In the genomic region with DNA sequence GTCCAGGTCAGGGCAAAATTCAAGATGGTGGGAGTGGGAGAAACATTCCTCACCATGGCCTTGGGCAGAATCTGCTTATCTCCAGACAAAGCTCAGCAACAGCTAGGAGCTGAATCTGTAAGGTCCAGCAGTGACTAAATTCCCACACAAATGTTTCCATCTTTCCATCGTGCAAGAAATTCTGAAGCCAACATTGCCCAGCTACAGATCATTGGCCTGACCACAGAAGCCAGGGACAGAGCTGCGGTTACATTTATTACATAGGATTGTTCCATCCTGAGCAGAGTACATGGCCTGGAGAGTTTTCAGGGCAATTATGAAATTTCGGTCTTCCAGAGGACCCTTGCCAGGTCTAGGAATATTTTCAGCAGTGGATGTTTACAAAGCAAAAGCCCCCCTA, we compare ENCODE assay signal across 23 cellular contexts.
DNase-seq lines count a peak whose midpoint lies in the region; ATAC-seq, FAIRE-seq and TF ChIP-seq lines count a peak whose summit lies in the region.
"Had no signal": no experiment of that assay in that cellular context is flagged by ENCODE, and none has a peak within 500 bp of the region (broad histone marks: within the 10 kb centered on the region; RNA-seq: fewer than 3 reads in every experiment).

No MANE protein-coding gene starts in this region.

- WGBS in upper lobe of left lung, 2 donors: 88 to 98% methylated on average over 3 of the region's 3 CpGs

- H3K4me3 ChIP-seq in bronchial epithelial cell (ENCODE audit: low read depth, low read length) (no peak overlapping the region), upper lobe of left lung (no peak overlapping the region)
- H3K4me3 ChIP-seq: GM12878 had no signal

- H3K4me1 ChIP-seq in upper lobe of left lung: peaks cover 0 to 5% (median under 1%) of the 10 kb centered on the region in 4 donors

- ATAC-seq in upper lobe of left lung (ENCODE audit: low FRiP score in 2 of 2): no peak
- ATAC-seq: GM12878, HCT116 had no signal

- TF ChIP-seq POLR2A in upper lobe of left lung (IDR thresholded peaks at IDR 0.05): no peak

- H3K27ac ChIP-seq in upper lobe of left lung: no peak overlapping the region
- H3K27ac ChIP-seq: 22Rv1, HL-60 had no signal

- peak; percentile 15 for DNase-seq in activated CD8-positive, alpha-beta memory T cell treated with anti-CD3 and anti-CD28 coated beads, Interleukin-2, amount 50 U/mL, for 48 hours
- no peak for DNase-seq in activated CD8-positive, alpha-beta memory T cell treated with anti-CD3 and anti-CD28 coated beads, Interleukin-2, amount 50 U/mL, for 4 hours
- DNase-seq in bronchial epithelial cell (ENCODE audit: low read depth) (no peak), islet precursor cell (peak; percentile 31), Ammon's horn (ENCODE audit: low spot score) (no peak), NCI-H2171 treated with DMSO at 0.1 percent for 48 hours (lab: John Stamatoyannopoulos, UW) (no peak), upper lobe of left lung (no peak)
- DNase-seq: BE2C; C1 segment of cervical spinal cord; CD4-positive, CD25-positive, alpha-beta regulatory T cell; CD8-positive, alpha-beta memory T cell; COR-L47; DMS 273 treated with DMSO at 0.1 percent for 48 hours; DMS53; DND-41; EL; GOT3; H7; HFFc6 had no signal

- H3K36me3 ChIP-seq in bronchial epithelial cell (ENCODE audit: control insufficient read depth, insufficient read depth, low read length) (no peaks in the 10 kb centered on the region), upper lobe of left lung (no peaks in the 10 kb centered on the region)
- H3K36me3 ChIP-seq: BE2C had no signal

- no peaks in the 10 kb centered on the region for H3K9me3 ChIP-seq in upper lobe of left lung
- H3K9me3 ChIP-seq: BE2C had no signal

- TF ChIP-seq CTCF in bronchial epithelial cell (IDR thresholded peaks at IDR 0.05; ENCODE audit: insufficient read depth, low read length, severe bottlenecking) (no peak), upper lobe of left lung (IDR thresholded peaks at IDR 0.05) (no peak)

- FAIRE-seq in bronchial epithelial cell (lab: Jason Lieb, UNC): peak; percentile 68
- FAIRE-seq: GM12878 had no signal

- TF ChIP-seq EP300 in upper lobe of left lung (IDR thresholded peaks at IDR 0.05): no peak

- no peaks in the 10 kb centered on the region for H3K27me3 ChIP-seq in bronchial epithelial cell (ENCODE audit: control insufficient read depth, insufficient read depth, low read length)
- H3K27me3 ChIP-seq in upper lobe of left lung: no peaks in the 10 kb centered on the region
- H3K27me3 ChIP-seq: BE2C had no signal

Comparison
In these comparisons a context has a peak if more than half of its experiments do, and no peak if none do; other contexts are left out.
1. DNase-seq: peak in activated CD8-positive, alpha-beta memory T cell treated with anti-CD3 and anti-CD28 coated beads, Interleukin-2, amount 50 U/mL, for 48 hours (single experiment) and islet precursor cell (single experiment); none in activated CD8-positive, alpha-beta memory T cell treated with anti-CD3 and anti-CD28 coated beads, Interleukin-2, amount 50 U/mL, for 4 hours (single experiment), bronchial epithelial cell (single experiment), Ammon's horn (single experiment), NCI-H2171 treated with DMSO at 0.1 percent for 48 hours (single experiment) and upper lobe of left lung (0 of 2).